ENCODE assay signal across 19 cellular contexts in the genomic region with DNA sequence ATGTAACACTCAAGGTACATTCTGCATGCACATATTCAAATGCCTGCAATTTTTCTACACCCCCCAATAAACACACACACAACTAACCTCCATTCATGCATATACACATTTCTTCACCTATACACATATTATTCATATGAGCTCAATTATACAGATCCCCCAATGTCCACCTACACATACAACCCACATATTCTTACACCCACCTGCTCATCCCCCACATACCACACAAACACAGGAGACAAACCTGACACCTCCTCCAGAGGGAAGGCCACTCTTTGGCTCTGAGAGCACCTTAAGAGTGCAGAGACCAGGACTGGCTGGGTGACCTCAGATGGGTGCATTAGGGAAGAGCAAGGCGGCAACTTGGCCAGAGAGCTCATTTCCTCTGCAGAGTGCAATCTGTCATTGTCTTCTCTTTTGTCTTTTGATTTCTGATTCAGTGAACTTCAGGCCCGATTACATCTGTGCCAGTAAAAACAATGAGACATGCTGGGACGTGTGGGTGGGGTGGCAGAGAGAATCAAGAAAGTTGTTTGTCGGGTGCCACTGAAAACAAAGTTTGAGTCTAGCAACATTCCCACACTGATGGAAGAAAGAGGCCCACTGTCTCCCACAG.
"Had no signal": no experiment of that assay in that cellular context is flagged by ENCODE, and none has a peak within 500 bp of the region (broad histone marks: within the 10 kb centered on the region; RNA-seq: fewer than 3 reads in every experiment).

No MANE protein-coding gene starts in this region.

- H3K27me3 ChIP-seq: thyroid gland, upper lobe of right lung had no signal

- H3K4me2 ChIP-seq: smooth muscle cell had no signal

- H3K27ac ChIP-seq: left lung, pancreas, prostate gland, stomach, thyroid gland, upper lobe of right lung, VCaP had no signal

- H3K36me3 ChIP-seq: left lung, pancreas, prostate gland, stomach, thyroid gland, upper lobe of right lung had no signal

- H3K4me3 ChIP-seq: left lung, pancreas, prostate gland, smooth muscle cell, stomach, thyroid gland, upper lobe of right lung had no signal

- H3K4me1 ChIP-seq: left lung, pancreas, prostate gland, stomach, upper lobe of right lung had no signal

- H3K9me3 ChIP-seq: left lung, pancreas, prostate gland, thyroid gland, upper lobe of right lung had no signal

- DNase-seq: activated CD4-positive, alpha-beta T cell treated with anti-CD3 and anti-CD28 coated beads for 4 hours; activated CD4-positive, alpha-beta T cell treated with anti-CD3 and anti-CD28 coated beads, Interleukin-2, amount 50 U/mL, for 4 hours; activated CD8-positive, alpha-beta memory T cell treated with anti-CD3 and anti-CD28 coated beads for 24 hours; activated effector memory CD4-positive, alpha-beta T cell treated with anti-CD3 and anti-CD28 coated beads, Interleukin-2, amount 50 U/mL, for 16 hours; activated naive CD4-positive, alpha-beta T cell treated with anti-CD3 and anti-CD28 coated beads, Interleukin-2, amount 10 ng/mL, durations not matched to agents 7 days and 5 days; activated naive CD8-positive, alpha-beta T cell treated with anti-CD3 and anti-CD28 coated beads, Interleukin-2, amount 10 ng/mL, durations not matched to agents 7 days and 5 days; endodermal cell; left lung; naive B cell; pancreas; stimulated activated CD4-positive, alpha-beta T cell treated with anti-CD3 and anti-CD28 coated beads, Interleukin-1b, Interleukin-23, amount 100 ng/mL, for 48 hours; stimulated activated naive B cell treated with anti-CD40 and anti-IgM and Interleukin-4, amounts not matched to agents 10 μg/mL and 1 μg/mL and 100 μg/mL, for 72 hours; stomach; T-helper 9 cell; thyroid gland; upper lobe of right lung had no signal
